Comparison of ENCODE assay signal across 8 cellular contexts in the genomic region with DNA sequence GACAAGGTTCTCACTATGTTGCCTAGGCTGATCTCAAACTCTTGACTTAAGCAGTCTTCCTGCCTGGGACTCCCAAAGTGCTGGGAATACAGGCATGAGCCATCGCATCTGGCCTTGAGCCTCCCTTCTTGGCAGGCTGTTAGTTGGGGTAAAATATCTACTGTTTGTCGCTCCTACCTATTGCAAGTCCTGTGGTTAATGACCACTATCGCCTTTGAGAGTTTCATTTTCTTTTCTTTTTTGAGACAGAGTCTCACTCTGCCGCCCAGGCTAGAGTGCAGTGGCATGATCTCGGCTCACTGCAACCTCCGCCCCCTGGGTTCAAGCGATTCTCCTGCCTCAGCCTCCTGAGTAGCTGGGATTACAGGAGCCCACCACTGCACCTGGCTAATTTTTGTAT.
DNase-seq lines count a peak whose midpoint lies in the region; ATAC-seq and TF ChIP-seq lines count a peak whose summit lies in the region.
"Not testable (repeated sequence)": the region's sequence is repeated elsewhere in the genome, so short reads cannot be mapped to it uniquely, and the experiment has no call there.

No MANE protein-coding gene starts in this region.

- H3K27ac Mint-ChIP-seq in activated CD4-positive, alpha-beta memory T cell treated with anti-CD3 and anti-CD28 coated beads for 36 hours: peak overlapping the region; percentile 45
- peak overlapping the region in 1 of 2 donors; percentile 86 for H3K27ac Mint-ChIP-seq in stimulated activated naive CD8-positive, alpha-beta T cell treated with anti-CD3 and anti-CD28 coated beads, Interleukin-15, amount 100 ng/mL, for 72 hours

- H3K27ac ChIP-seq in foreskin keratinocyte: peak overlapping the region; percentile 98

- H3K4me1 Mint-ChIP-seq in activated CD4-positive, alpha-beta memory T cell treated with anti-CD3 and anti-CD28 coated beads for 36 hours (ENCODE audit: low read depth): peaks cover 24% of the 10 kb centered on the region
- peaks cover 30% of the 10 kb centered on the region for H3K4me1 Mint-ChIP-seq in stimulated activated naive CD8-positive, alpha-beta T cell treated with anti-CD3 and anti-CD28 coated beads, Interleukin-15, amount 100 ng/mL, for 72 hours

- peaks cover 28% of the 10 kb centered on the region for H3K4me1 ChIP-seq in foreskin keratinocyte

- not testable (repeated sequence) for H3K27me3 ChIP-seq in foreskin keratinocyte

- not testable (repeated sequence) for H3K36me3 Mint-ChIP-seq in activated CD4-positive, alpha-beta memory T cell treated with anti-CD3 and anti-CD28 coated beads for 36 hours

- CTCF ChIA-PET in activated CD4-positive, alpha-beta memory T cell treated with anti-CD3 and anti-CD28 coated beads for 36 hours (lab: Charles Lee): interaction anchor here (1.1 to 1.4 kb wide), 3 partner anchors 16 to 135 kb away, joined by 4 to 9 read pairs (median 4); no protein-coding TSS in a partner anchor

- not testable (repeated sequence) for H3K4me3 Mint-ChIP-seq in activated CD4-positive, alpha-beta memory T cell treated with anti-CD3 and anti-CD28 coated beads for 36 hours
- peak overlapping the region; percentile 3 to 56 for H3K4me3 Mint-ChIP-seq in stimulated activated naive CD8-positive, alpha-beta T cell treated with anti-CD3 and anti-CD28 coated beads, Interleukin-15, amount 100 ng/mL, for 72 hours

- ATAC-seq in GM18508 (IDR thresholded peaks at IDR 0.05; ENCODE audit: insufficient read depth, unreplicated experiment): peak; percentile 70
- ATAC-seq in GM19438 (IDR thresholded peaks at IDR 0.05; ENCODE audit: low read depth, unreplicated experiment): peak; percentile 68
- ATAC-seq in GM21825 (IDR thresholded peaks at IDR 0.05; ENCODE audit: unreplicated experiment): peak; percentile 63
- peak; percentile 61 for ATAC-seq in HG03060 (IDR thresholded peaks at IDR 0.05; ENCODE audit: low read depth, unreplicated experiment)
- ATAC-seq in HG03521 (IDR thresholded peaks at IDR 0.05; ENCODE audit: unreplicated experiment): peak; percentile 71
- ATAC-seq in foreskin keratinocyte; stimulated activated naive CD8-positive, alpha-beta T cell treated with anti-CD3 and anti-CD28 coated beads, Interleukin-15, amount 100 ng/mL, for 72 hours: not testable (repeated sequence)

- TF ChIP-seq CTCF in foreskin keratinocyte (conservative IDR thresholded peaks at IDR 0.05): not testable (repeated sequence)

- POLR2A ChIA-PET in activated CD4-positive, alpha-beta memory T cell treated with anti-CD3 and anti-CD28 coated beads for 36 hours (lab: Charles Lee): not testable (repeated sequence)

- intact Hi-C loops in activated CD4-positive, alpha-beta memory T cell treated with anti-CD3 and anti-CD28 coated beads for 36 hours (cut with micrococcal nuclease): loop anchor here (1.0 to 5.0 kb wide), 5 partner anchors 34 to 195 kb away; a partner anchor contains a TSS

- H3K27me3 Mint-ChIP-seq in activated CD4-positive, alpha-beta memory T cell treated with anti-CD3 and anti-CD28 coated beads for 36 hours; stimulated activated naive CD8-positive, alpha-beta T cell treated with anti-CD3 and anti-CD28 coated beads, Interleukin-15, amount 100 ng/mL, for 72 hours: not testable (repeated sequence)

- DNase-seq in activated CD4-positive, alpha-beta memory T cell treated with anti-CD3 and anti-CD28 coated beads for 36 hours; foreskin keratinocyte; stimulated activated naive CD8-positive, alpha-beta T cell treated with anti-CD3 and anti-CD28 coated beads, Interleukin-15, amount 100 ng/mL, for 72 hours: not testable (repeated sequence)

- H3K9me3 Mint-ChIP-seq in activated CD4-positive, alpha-beta memory T cell treated with anti-CD3 and anti-CD28 coated beads for 36 hours; stimulated activated naive CD8-positive, alpha-beta T cell treated with anti-CD3 and anti-CD28 coated beads, Interleukin-15, amount 100 ng/mL, for 72 hours: not testable (repeated sequence)
